17 cellular contexts compared by ENCODE assay signal in the genomic region with DNA sequence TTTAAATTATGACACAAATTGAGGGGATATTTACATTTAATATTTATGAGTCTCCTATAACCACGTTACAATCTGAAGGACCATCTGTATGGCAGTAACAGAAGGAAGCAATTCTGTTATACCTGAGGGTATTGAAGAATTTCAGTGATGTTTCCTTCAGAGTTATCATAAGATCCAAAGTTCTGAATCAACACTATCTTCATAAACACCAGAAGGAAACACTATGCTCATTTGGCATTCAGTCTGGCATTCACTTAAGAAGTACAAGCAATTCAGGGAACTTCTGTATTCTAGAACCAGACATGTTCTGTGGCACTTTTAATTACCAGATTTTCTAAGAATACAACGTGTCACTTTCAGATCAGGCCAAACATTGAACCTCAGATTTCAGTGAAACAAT. TPM values are rescaled to one million over a fixed set of nuclear protein-coding genes. Genes with fewer than 3 reads are reported as not detected.
DNase-seq lines count a peak whose midpoint lies in the region; ATAC-seq, FAIRE-seq and TF ChIP-seq lines count a peak whose summit lies in the region.
"Had no signal": no experiment of that assay in that cellular context is flagged by ENCODE, and none has a peak within 500 bp of the region (broad histone marks: within the 10 kb centered on the region; RNA-seq: fewer than 3 reads in every experiment).

No MANE protein-coding gene starts in this region.

- CTCF ChIA-PET in A549 (lab: Yijun Ruan, JAX), result interaction anchor here (1.4 to 1.7 kb wide), 3 partner anchors 9 to 133 kb away, joined by 5 to 6 read pairs (median 5); partner anchors contain the start of gene DAB2

- no peak for TF ChIP-seq POLR2A in A549 (IDR thresholded peaks at IDR 0.05; ENCODE audit: low read length)

- H3K27me3 ChIP-seq in adipocyte (replicated peaks; ENCODE audit: control insufficient read depth, insufficient read depth, low read length), result no peaks in the 10 kb centered on the region
- H3K27me3 ChIP-seq: BLaER1 had no signal

- intact Hi-C loops in sciatic nerve (cut with DNase I) (loop anchor here (2.0 kb wide), 1 partner anchor 22 kb away; no protein-coding TSS in a partner anchor), Right ventricle myocardium superior (cut with DNase I) (no loop called here)

- WGBS in A549 (ENCODE audit: missing lambda C conversion rate), result 53% methylated on average over 2 of the region's 2 CpGs

- TF ChIP-seq CTCF in A549 (IDR thresholded peaks at IDR 0.05), result no peak

- H3K27ac ChIP-seq in A549, result no peak overlapping the region
- H3K27ac ChIP-seq: 22Rv1, BLaER1 had no signal

- DNase-seq in A549 (ENCODE audit: low read depth in 1 of 2, low spot score in 1 of 2) (no peak), adipocyte (ENCODE audit: low read depth) (no peak), fibroblast of peridontal ligament (ENCODE audit: extremely low read depth) (peak; percentile 51), sciatic nerve (ENCODE audit: low spot score) (no peak), Right ventricle myocardium superior (no peak), NCI-H345 (lab: John Stamatoyannopoulos, UW) (no peak), OCI-M2 (lab: John Stamatoyannopoulos, UW; ENCODE audit: unreplicated experiment) (no peak), ecto neural progenitor cell (ENCODE audit: low spot score) (no peak)
- DNase-seq: AML-193; Caco-2; CD8-positive, alpha-beta memory T cell; DND-41; GDM1; H7 had no signal

- TF ChIP-seq RAD21 in A549 (conservative IDR thresholded peaks at IDR 0.05 in 1 of 2, IDR thresholded peaks at IDR 0.05 in 1 of 2), result no peak

- peak; percentile 18 for FAIRE-seq in A549 (lab: Jason Lieb, UNC)

- POLR2A ChIA-PET in A549 (lab: Yijun Ruan, JAX), result interaction anchor here (1.8 kb wide), 1 partner anchor 10 kb away, joined by 9 read pairs; the partner anchor contains the start of gene DAB2

- H3K9ac ChIP-seq in adipocyte (ENCODE audit: low read length), result peak overlapping the region; percentile 28
- H3K9ac ChIP-seq: BLaER1 had no signal

- H3K4me2 ChIP-seq in A549, result no peak overlapping the region
- H3K4me2 ChIP-seq: BLaER1, GM23338 had no signal

- no peaks in the 10 kb centered on the region for H3K9me3 ChIP-seq in A549
- H3K9me3 ChIP-seq in adipocyte (ENCODE audit: control insufficient read depth, low read length), result no peaks in the 10 kb centered on the region
- H3K9me3 ChIP-seq: BLaER1, Caco-2 had no signal

- H3K4me3 ChIP-seq in A549 (no peak overlapping the region), adipocyte (ENCODE audit: low read length) (peak overlapping the region; percentile 34)
- H3K4me3 ChIP-seq: BLaER1, GM23338 had no signal

- TF ChIP-seq EP300 in A549 (IDR thresholded peaks at IDR 0.05), result no peak

- H3K4me1 ChIP-seq in A549 (peaks cover 22% of the 10 kb centered on the region), adipocyte (ENCODE audit: control insufficient read depth, insufficient read depth, low read length) (peaks cover 96% of the 10 kb centered on the region)

- ATAC-seq in A549 (no peak), sciatic nerve (peak; percentile 39), Right ventricle myocardium superior (ENCODE audit: poor library complexity) (no peak)
- ATAC-seq: GM23338 had no signal

- H3K36me3 ChIP-seq in adipocyte (ENCODE audit: control insufficient read depth, insufficient read depth, low read length, severe bottlenecking), result peaks cover 60% of the 10 kb centered on the region
- H3K36me3 ChIP-seq: BLaER1 had no signal

TF ChIP-seq in A549, 52 proteins besides CTCF, POLR2A, EP300 and RAD21:
- TF ChIP-seq JUNB (IDR thresholded peaks at IDR 0.05), result no peak
- TF ChIP-seq, protein P1, sequence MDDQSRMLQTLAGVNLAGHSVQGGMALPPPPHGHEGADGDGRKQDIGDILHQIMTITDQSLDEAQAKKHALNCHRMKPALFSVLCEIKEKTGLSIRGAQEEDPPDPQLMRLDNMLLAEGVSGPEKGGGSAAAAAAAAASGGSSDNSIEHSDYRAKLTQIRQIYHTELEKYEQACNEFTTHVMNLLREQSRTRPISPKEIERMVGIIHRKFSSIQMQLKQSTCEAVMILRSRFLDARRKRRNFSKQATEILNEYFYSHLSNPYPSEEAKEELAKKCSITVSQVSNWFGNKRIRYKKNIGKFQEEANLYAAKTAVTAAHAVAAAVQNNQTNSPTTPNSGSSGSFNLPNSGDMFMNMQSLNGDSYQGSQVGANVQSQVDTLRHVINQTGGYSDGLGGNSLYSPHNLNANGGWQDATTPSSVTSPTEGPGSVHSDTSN (IDR thresholded peaks at IDR 0.05), result no peak
- TF ChIP-seq ELK1 (IDR thresholded peaks at IDR 0.05; ENCODE audit: low read depth, low read length), result no peak
- TF ChIP-seq, protein P2, sequence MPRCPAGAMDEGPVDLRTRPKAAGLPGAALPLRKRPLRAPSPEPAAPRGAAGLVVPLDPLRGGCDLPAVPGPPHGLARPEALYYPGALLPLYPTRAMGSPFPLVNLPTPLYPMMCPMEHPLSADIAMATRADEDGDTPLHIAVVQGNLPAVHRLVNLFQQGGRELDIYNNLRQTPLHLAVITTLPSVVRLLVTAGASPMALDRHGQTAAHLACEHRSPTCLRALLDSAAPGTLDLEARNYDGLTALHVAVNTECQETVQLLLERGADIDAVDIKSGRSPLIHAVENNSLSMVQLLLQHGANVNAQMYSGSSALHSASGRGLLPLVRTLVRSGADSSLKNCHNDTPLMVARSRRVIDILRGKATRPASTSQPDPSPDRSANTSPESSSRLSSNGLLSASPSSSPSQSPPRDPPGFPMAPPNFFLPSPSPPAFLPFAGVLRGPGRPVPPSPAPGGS (IDR thresholded peaks at IDR 0.05), result no peak
- TF ChIP-seq NPAS2 (CRISPR knock-in tag; IDR thresholded peaks at IDR 0.05; ENCODE audit: borderline replicate concordance), result no peak
- TF ChIP-seq SMC3 (IDR thresholded peaks at IDR 0.05), result no peak
- TF ChIP-seq HOXB5 (CRISPR knock-in tag; IDR thresholded peaks at IDR 0.05), result no peak
- no peak for TF ChIP-seq HOXB13 (CRISPR knock-in tag; IDR thresholded peaks at IDR 0.05; ENCODE audit: low read depth)
- no peak for TF ChIP-seq NFE2L2 (conservative IDR thresholded peaks at IDR 0.05; ENCODE audit: low read length)
- TF ChIP-seq RFX5 (IDR thresholded peaks at IDR 0.05), result no peak
- no peak for TF ChIP-seq CBX8 (IDR thresholded peaks at IDR 0.05)
- no peak for TF ChIP-seq RARB (CRISPR knock-in tag; IDR thresholded peaks at IDR 0.05)
- no peak for TF ChIP-seq KDM5A (IDR thresholded peaks at IDR 0.05)
- TF ChIP-seq GATA3 (IDR thresholded peaks at IDR 0.05; ENCODE audit: borderline replicate concordance), result no peak

RNA-seq across cellular contexts. Expression of gene DAB2, which starts 9.6 kb away (rescaled TPM):
- polyA plus RNA-seq in A549 (2011; rRNA removed), result 14.4 and 17.1 TPM in 2 replicates
- 3.3 and 5.0 TPM in 2 replicates for polyA plus RNA-seq in A549 (2012; cell fraction: cytosol; rRNA removed)
- polyA plus RNA-seq in A549 (2012; cell fraction: nucleus; rRNA removed), result 4.6 and 6.4 TPM in 2 replicates
- polyA plus RNA-seq in A549 (2017; fragmentation: RNase III; extraction: RNeasy Plus Mini Kit Qiagen cat#74134 plus additional on column Dnase treatment), result 10.5 to 13.6 TPM (median 12.6 TPM) in 3 replicates
- polyA minus RNA-seq in A549 (2011; rRNA and poly(A)+ RNA removed), result 15.8 and 16.5 TPM in 2 replicates
- total RNA-seq in sciatic nerve, result 151 TPM
- total RNA-seq in Right ventricle myocardium superior, result 29.9 TPM

RNA-seq across cellular contexts. Expression of gene C9, which starts 50.9 kb away (rescaled TPM):
- polyA plus RNA-seq in A549 (2011; rRNA removed) (0.03 TPM in 1 of 2 replicates, not detected in the other), A549 (2017; fragmentation: RNase III; extraction: RNeasy Plus Mini Kit Qiagen cat#74134 plus additional on column Dnase treatment) (not detected in 3 replicates)
- polyA plus RNA-seq in A549 (2012; cell fraction: cytosol; rRNA removed), result not detected in 2 replicates
- polyA plus RNA-seq in A549 (2012; cell fraction: nucleus; rRNA removed), result not detected in 2 replicates
- polyA minus RNA-seq in A549 (2011; rRNA and poly(A)+ RNA removed), result not detected in 2 replicates
- total RNA-seq in sciatic nerve (not detected), Right ventricle myocardium superior (not detected)
- total RNA-seq: CD8-positive, alpha-beta memory T cell; GM23338; H7 had no signal
- polyA plus RNA-seq: CD8-positive, alpha-beta memory T cell; GM23338 had no signal
